Comparison of ENCODE assay signal across 9 cellular contexts in genomic region chr10:4650572-4650971, GRCh38.
DNase-seq lines count a peak whose midpoint lies in the region; ATAC-seq, FAIRE-seq and TF ChIP-seq lines count a peak whose summit lies in the region.
"Had no signal": no experiment of that assay in that cellular context is flagged by ENCODE, and none has a peak within 500 bp of the region (broad histone marks: within the 10 kb centered on the region; RNA-seq: fewer than 3 reads in every experiment).

No MANE protein-coding gene starts in this region.

- no peak overlapping the region for H4K5ac ChIP-seq in H1 (ENCODE audit: insufficient read length, low read depth, low read length)

- H4K8ac ChIP-seq in H1 (ENCODE audit: extremely low read depth, insufficient read depth, low read length) (no peak overlapping the region), mesenchymal stem cell (ENCODE audit: low read length) (no peak overlapping the region)

- no peak overlapping the region for H4K91ac ChIP-seq in H1 (replicated peaks; ENCODE audit: insufficient read length, low read length)
- H4K91ac ChIP-seq in mesenchymal stem cell (ENCODE audit: low read length) = peak overlapping the region; percentile 64

- intact Hi-C loops in Right ventricle myocardium superior (cut with DNase I) (no loop called here), right cardiac atrium (cut with DNase I) (loop anchor here (10.0 kb wide), 5 partner anchors 136 to 866 kb away; partner anchors contain the start of gene KLF6 (in 1 of the 4))

- TF ChIP-seq EP300 in H1 (IDR thresholded peaks at IDR 0.05; ENCODE audit: borderline replicate concordance in 1 of 2, low read depth in 2 of 2, low read length in 2 of 2) = no peak

- no peak overlapping the region for H3K9ac ChIP-seq in H1 (replicated peaks in 1 of 4; ENCODE audit: extremely low read depth in 1 of 4, low read depth in 3 of 4, low read length in 3 of 4)
- H3K9ac ChIP-seq in mesenchymal stem cell (ENCODE audit: low read length) = peak overlapping the region; percentile 23

- H3K9me3 Mint-ChIP-seq in CD8-positive, alpha-beta memory T cell = no peaks in the 10 kb centered on the region

- DNase-seq in Right ventricle myocardium superior = peak; percentile 40
- no peak for DNase-seq in right cardiac atrium
- DNase-seq in H1 (ENCODE audit: low read depth in 1 of 2, low spot score in 2 of 2) = no peak
- peak; percentile 89 for DNase-seq in mesenchymal stem cell
- no peak for DNase-seq in activated CD4-positive, alpha-beta T cell treated with anti-CD3 and anti-CD28 coated beads, Interleukin-2, amount 50 U/mL, for 1 hour
- DNase-seq in CD8-positive, alpha-beta memory T cell = no peak
- no peak for DNase-seq in NAMALWA (ENCODE audit: low spot score)

- H3K23me2 ChIP-seq in H1 (ENCODE audit: low read depth, low read length) = no peaks in the 10 kb centered on the region

- TF ChIP-seq RAD21 in H1 (IDR thresholded peaks at IDR 0.05 in 1 of 2, conservative IDR thresholded peaks at IDR 0.05 in 1 of 2; ENCODE audit: low read depth in 2 of 2, low read length in 2 of 2) = no peak

- H3K18ac ChIP-seq in H1 (ENCODE audit: extremely low read depth, low read length) = no peak overlapping the region
- no peak overlapping the region for H3K18ac ChIP-seq in mesenchymal stem cell (ENCODE audit: low read depth in 1 of 2, low read length in 2 of 2)

- no peak for TF ChIP-seq CTCF in H1 (IDR thresholded peaks at IDR 0.05; ENCODE audit: control extremely low read depth in 1 of 3, insufficient read depth in 1 of 3, low read depth in 1 of 3, low read length in 3 of 3)

- H3K27me3 Mint-ChIP-seq in CD8-positive, alpha-beta memory T cell = no peaks in the 10 kb centered on the region

- H2BK15ac ChIP-seq in H1 (ENCODE audit: low read length) (no peak overlapping the region), mesenchymal stem cell (ENCODE audit: low read depth, poor library complexity, severe bottlenecking) (no peak overlapping the region)

- H3K27me3 ChIP-seq in right cardiac atrium (ENCODE audit: control insufficient read depth, insufficient read depth) (no peaks in the 10 kb centered on the region), H1 (replicated peaks in 1 of 4; ENCODE audit: control insufficient read depth in 3 of 4, extremely low read depth in 1 of 4, insufficient read depth in 3 of 4, low read length in 3 of 4) (no peaks in the 10 kb centered on the region; a peak in 2 of 7 replicates), mesenchymal stem cell (ENCODE audit: control insufficient read depth in 1 of 2, insufficient read depth in 1 of 2, low read length in 2 of 2) (no peaks in the 10 kb centered on the region)
- no peaks in the 10 kb centered on the region for H3K27me3 ChIP-seq in CD8-positive, alpha-beta memory T cell (ENCODE audit: insufficient read depth, low read length, poor library complexity, severe bottlenecking)

- CTCF ChIA-PET in H1 (lab: Charles Lee; ENCODE audit: partially characterized antibody) = no interaction called here
- CTCF ChIA-PET in CD8-positive, alpha-beta memory T cell (lab: Charles Lee) = no interaction called here

- no peak overlapping the region for H3K27ac ChIP-seq in right cardiac atrium (ENCODE audit: low read length)
- H3K27ac ChIP-seq in H1 (ENCODE audit: low read depth, low read length) = no peak overlapping the region
- H3K27ac ChIP-seq in mesenchymal stem cell (ENCODE audit: low read length, poor library complexity, severe bottlenecking) = no peak overlapping the region
- no peak overlapping the region for H3K27ac ChIP-seq in CD8-positive, alpha-beta memory T cell (ENCODE audit: low read depth, low read length)
- H3K27ac ChIP-seq: C4-2B had no signal

- no peaks in the 10 kb centered on the region for H3K36me3 Mint-ChIP-seq in CD8-positive, alpha-beta memory T cell

- no peak overlapping the region for H3K4me3 ChIP-seq in right cardiac atrium (ENCODE audit: low read length)
- H3K4me3 ChIP-seq in H1 (ENCODE audit: extremely low read depth in 1 of 4, insufficient read depth in 2 of 4, low read depth in 3 of 4, low read length in 4 of 4) = no peak overlapping the region
- H3K4me3 ChIP-seq in mesenchymal stem cell (ENCODE audit: insufficient read depth in 1 of 2, low read depth in 1 of 2, low read length in 2 of 2) = no peak overlapping the region
- no peak overlapping the region for H3K4me3 ChIP-seq in CD8-positive, alpha-beta memory T cell (ENCODE audit: low read length)

- TF ChIP-seq POLR2A in H1 (IDR thresholded peaks at IDR 0.05; ENCODE audit: control extremely low read depth in 1 of 2, low read depth in 2 of 2, low read length in 2 of 2) = no peak

- no peaks in the 10 kb centered on the region for H3K36me3 ChIP-seq in H1 (ENCODE audit: control insufficient read depth in 2 of 4, insufficient read depth in 4 of 4, low read length in 3 of 4)
- H3K36me3 ChIP-seq in mesenchymal stem cell (ENCODE audit: control insufficient read depth in 1 of 2, insufficient read depth in 2 of 2, low read depth in 1 of 2, low read length in 2 of 2) = no peaks in the 10 kb centered on the region
- H3K36me3 ChIP-seq in CD8-positive, alpha-beta memory T cell (ENCODE audit: insufficient read depth, low read length) = no peaks in the 10 kb centered on the region

- H2BK5ac ChIP-seq in H1 (ENCODE audit: low read depth, low read length) = no peak overlapping the region
- no peak overlapping the region for H2BK5ac ChIP-seq in mesenchymal stem cell (ENCODE audit: low read depth, low read length, poor library complexity, severe bottlenecking)

- no peak overlapping the region for H2BK20ac ChIP-seq in H1 (ENCODE audit: low read length)

- H3K4me2 ChIP-seq in H1 (ENCODE audit: insufficient read depth in 1 of 2, low read depth in 2 of 2, low read length in 2 of 2) (no peak overlapping the region), mesenchymal stem cell (ENCODE audit: low read length, poor library complexity, severe bottlenecking) (no peak overlapping the region)

- no peak overlapping the region for H2BK12ac ChIP-seq in H1 (ENCODE audit: low read depth, low read length)
- H2BK12ac ChIP-seq in mesenchymal stem cell (ENCODE audit: low read length in 2 of 2) = peak overlapping the region in 1 of 2 experiments; percentile 95

- peaks cover 8 to 24% (median 18%) of the 10 kb centered on the region in 3 donors for H3K4me1 Mint-ChIP-seq in CD8-positive, alpha-beta memory T cell

- 69% methylated on average over 5 of the region's 5 CpGs for WGBS in right cardiac atrium
- 99% methylated on average over 5 of the region's 5 CpGs; no CpG with 5 or more reads in 1 of the 2 experiments for WGBS in H1 (ENCODE audit: extremely low coverage in 1 of 2, insufficient coverage in 1 of 2, insufficient read length in 1 of 2, insufficient replicate concordance in 2 of 2, low coverage in 1 of 2, low lambda C conversion rate in 2 of 2, missing lambda C conversion rate in 1 of 2), 2 experiments
- WGBS in mesenchymal stem cell = 57% methylated on average over 5 of the region's 5 CpGs

- peak; percentile 26 for ATAC-seq in Right ventricle myocardium superior (ENCODE audit: poor library complexity)
- no peak for ATAC-seq in right cardiac atrium
- no peak for ATAC-seq in HG03460 (IDR thresholded peaks at IDR 0.05; ENCODE audit: unreplicated experiment)

- peaks cover 2% of the 10 kb centered on the region for H3K4me1 ChIP-seq in right cardiac atrium (ENCODE audit: control insufficient read depth, insufficient read depth, low read length)
- peaks cover 0 to 2% (median 0%) of the 10 kb centered on the region in 4 experiments; a peak in 1 of 7 replicates for H3K4me1 ChIP-seq in H1 (replicated peaks in 1 of 4; ENCODE audit: control insufficient read depth in 3 of 4, insufficient read depth in 4 of 4, low read length in 3 of 4)
- peaks cover 3% of the 10 kb centered on the region for H3K4me1 ChIP-seq in mesenchymal stem cell (ENCODE audit: control insufficient read depth, insufficient read depth, low read depth, low read length)
- no peaks in the 10 kb centered on the region for H3K4me1 ChIP-seq in CD8-positive, alpha-beta memory T cell (ENCODE audit: insufficient read depth, low read length)

- H3K23ac ChIP-seq in H1 (ENCODE audit: insufficient read length) (no peak overlapping the region), mesenchymal stem cell (ENCODE audit: low read length in 2 of 2) (no peak overlapping the region)

- no peak overlapping the region for H2AK5ac ChIP-seq in H1 (ENCODE audit: low read depth, low read length)
- H2AK5ac ChIP-seq in mesenchymal stem cell (ENCODE audit: low read length, severe bottlenecking) = no peak overlapping the region

- H3K56ac ChIP-seq in H1 (replicated peaks; ENCODE audit: insufficient read length, low read depth, low read length) = no peak overlapping the region

- no peak overlapping the region for H3K4me3 Mint-ChIP-seq in CD8-positive, alpha-beta memory T cell

- no peak for FAIRE-seq in H1 (lab: Jason Lieb, UNC)

- H2BK120ac ChIP-seq in H1 (replicated peaks; ENCODE audit: low read depth, low read length) = no peak overlapping the region
- peak overlapping the region; percentile 2 for H2BK120ac ChIP-seq in mesenchymal stem cell (ENCODE audit: low read depth, low read length)

- H4K20me1 ChIP-seq in H1 (replicated peaks in 1 of 2; ENCODE audit: control insufficient read depth in 1 of 2, insufficient read depth in 2 of 2, low read length in 2 of 2) = no peaks in the 10 kb centered on the region

- H3K79me2 ChIP-seq in H1 (ENCODE audit: control insufficient read depth in 1 of 2, insufficient read depth in 2 of 2, low read length in 2 of 2) = no peaks in the 10 kb centered on the region

- no peak overlapping the region for H3K14ac ChIP-seq in H1 (ENCODE audit: insufficient read length)
- peak overlapping the region in 1 of 2 experiments; percentile 39 for H3K14ac ChIP-seq in mesenchymal stem cell (ENCODE audit: low read length in 2 of 2)

- H3K9me3 ChIP-seq in right cardiac atrium (ENCODE audit: control insufficient read depth, low read length) (no peaks in the 10 kb centered on the region), H1 (ENCODE audit: insufficient read depth in 2 of 2, low read depth in 1 of 2, low read length in 1 of 2) (no peaks in the 10 kb centered on the region), mesenchymal stem cell (ENCODE audit: control insufficient read depth, low read length) (no peaks in the 10 kb centered on the region)
- no peaks in the 10 kb centered on the region for H3K9me3 ChIP-seq in CD8-positive, alpha-beta memory T cell (ENCODE audit: low read length)

- POLR2A ChIA-PET in H1 (lab: Charles Lee; ENCODE audit: partially characterized antibody) = no interaction called here
- POLR2A ChIA-PET in CD8-positive, alpha-beta memory T cell (lab: Charles Lee) = no interaction called here

- no peak overlapping the region for H3K4ac ChIP-seq in H1 (replicated peaks; ENCODE audit: insufficient read length, low read depth, low read length)
- H3K4ac ChIP-seq in mesenchymal stem cell (ENCODE audit: low read depth in 1 of 2, low read length in 2 of 2) = no peak overlapping the region

- H3K79me1 ChIP-seq in H1 (ENCODE audit: low read depth, low read length) = no peaks in the 10 kb centered on the region
- no peaks in the 10 kb centered on the region for H3K79me1 ChIP-seq in mesenchymal stem cell (replicated peaks; ENCODE audit: low read length, poor library complexity, severe bottlenecking)

- H3K27ac Mint-ChIP-seq in CD8-positive, alpha-beta memory T cell = no peak overlapping the region

- 0 out of 2 replicates have a peak overlapping the region, but pooled peaks have one; percentile 50 for H2AFZ ChIP-seq in H1 (ENCODE audit: low read length)
- no peak overlapping the region for H2AFZ ChIP-seq in mesenchymal stem cell (ENCODE audit: low read depth, low read length)

TF ChIP-seq in H1, 55 proteins besides CTCF, POLR2A, EP300 and RAD21 (continues in another document):
- TF ChIP-seq TAF1 (IDR thresholded peaks at IDR 0.05; ENCODE audit: low read depth, low read length) = no peak

Comparison
In these comparisons a context has a peak if more than half of its experiments do, and no peak if none do; other contexts are left out.
1. DNase-seq: peak in Right ventricle myocardium superior (single experiment) and mesenchymal stem cell (single experiment); none in right cardiac atrium (0 of 3), H1 (0 of 2), activated CD4-positive, alpha-beta T cell treated with anti-CD3 and anti-CD28 coated beads, Interleukin-2, amount 50 U/mL, for 1 hour (single experiment), CD8-positive, alpha-beta memory T cell (0 of 5) and NAMALWA (single experiment).